ENCODE assay signal across 14 cellular contexts in genomic region chr2:101241158-101241557, GRCh38. TPM values are rescaled to one million over a fixed set of nuclear protein-coding genes. Genes with fewer than 3 reads are reported as not detected.
DNase-seq lines count a peak whose midpoint lies in the region; FAIRE-seq and TF ChIP-seq lines count a peak whose summit lies in the region.
"Had no signal": no experiment of that assay in that cellular context is flagged by ENCODE, and none has a peak within 500 bp of the region (broad histone marks: within the 10 kb centered on the region; RNA-seq: fewer than 3 reads in every experiment).

No MANE protein-coding gene starts in this region.

- H3K4me3 ChIP-seq in ACC112 (ENCODE audit: low read depth, low read length) (no peak overlapping the region), Loucy (ENCODE audit: low read length, poor library complexity, severe bottlenecking) (no peak overlapping the region), endocrine pancreas (ENCODE audit: control insufficient read depth, insufficient read depth, low read length) (peak overlapping the region; percentile 67), prostate gland (no peak overlapping the region)

- H2AFZ ChIP-seq in ACC112 (ENCODE audit: low read length, unreplicated experiment) = peak overlapping the region; percentile 30
- H2AFZ ChIP-seq in Loucy (ENCODE audit: low read length) = peak overlapping the region; percentile 47

- H3K36me3 ChIP-seq in ACC112 (ENCODE audit: insufficient read depth, low read length) = no peaks in the 10 kb centered on the region
- no peaks in the 10 kb centered on the region for H3K36me3 ChIP-seq in Loucy (ENCODE audit: insufficient read depth, low read length)
- H3K36me3 ChIP-seq in endocrine pancreas (ENCODE audit: control insufficient read depth, insufficient read depth, low read length) = no peaks in the 10 kb centered on the region
- H3K36me3 ChIP-seq in prostate gland = no peaks in the 10 kb centered on the region
- H3K36me3 ChIP-seq: BE2C had no signal

- H3K9me3 ChIP-seq in Loucy (ENCODE audit: insufficient read depth, low read depth, low read length) (no peaks in the 10 kb centered on the region), endocrine pancreas (ENCODE audit: control insufficient read depth, low read length) (no peaks in the 10 kb centered on the region), prostate gland (no peaks in the 10 kb centered on the region)
- H3K9me3 ChIP-seq: BE2C had no signal

- H3K27ac ChIP-seq in ACC112 (ENCODE audit: low read depth, low read length) (no peak overlapping the region), prostate gland (peak overlapping the region; percentile 83 to 87)

- TF ChIP-seq CTCF in Loucy (conservative IDR thresholded peaks at IDR 0.05; ENCODE audit: low read length) (no peak), prostate gland (IDR thresholded peaks at IDR 0.05) (no peak)

- no peaks in the 10 kb centered on the region for H3K79me2 ChIP-seq in ACC112 (ENCODE audit: control insufficient read depth, insufficient read depth, low read length, unreplicated experiment)
- no peaks in the 10 kb centered on the region for H3K79me2 ChIP-seq in Loucy (ENCODE audit: insufficient read depth, low read length)

- H3K27me3 ChIP-seq in ACC112 (ENCODE audit: insufficient read depth, low read length) (no peaks in the 10 kb centered on the region), Loucy (ENCODE audit: insufficient read depth, low read length, poor library complexity, severe bottlenecking) (no peaks in the 10 kb centered on the region), endocrine pancreas (ENCODE audit: control insufficient read depth, insufficient read depth, low read length) (no peaks in the 10 kb centered on the region), prostate gland (replicated peaks; ENCODE audit: insufficient read depth) (no peaks in the 10 kb centered on the region)
- H3K27me3 ChIP-seq: BE2C had no signal

- H3K9ac ChIP-seq in Loucy (ENCODE audit: low read depth, low read length, poor library complexity, severe bottlenecking) (no peak overlapping the region), endocrine pancreas (ENCODE audit: control insufficient read depth, insufficient read depth, low read length) (no peak overlapping the region)

- no peaks in the 10 kb centered on the region for H3K9me2 ChIP-seq in Loucy (replicated peaks; ENCODE audit: low read depth, low read length)

- no peaks in the 10 kb centered on the region for H3F3A ChIP-seq in Loucy (ENCODE audit: low read depth)

- intact Hi-C loops in prostate gland (cut with DNase I) = no loop called here

- H3K4me1 ChIP-seq in ACC112 (ENCODE audit: control insufficient read depth, insufficient read depth, low read length, unreplicated experiment) (peaks cover 4% of the 10 kb centered on the region), Loucy (ENCODE audit: insufficient read depth, low read length, poor library complexity, severe bottlenecking) (no peaks in the 10 kb centered on the region), endocrine pancreas (ENCODE audit: control insufficient read depth, insufficient read depth, low read length) (peaks cover 5% of the 10 kb centered on the region), prostate gland (replicated peaks) (peaks cover 19% of the 10 kb centered on the region)
- H3K4me1 ChIP-seq: BE2C had no signal

- TF ChIP-seq POLR2A in prostate gland (IDR thresholded peaks at IDR 0.05) = no peak
- TF ChIP-seq POLR2A in GM12891 (IDR thresholded peaks at IDR 0.05; ENCODE audit: low read depth, low read length) = no peak

- FAIRE-seq in GM12891 (lab: Jason Lieb, UNC) = no peak
- FAIRE-seq: H1, HTR-8/SVneo had no signal

- DNase-seq in prostate gland (ENCODE audit: low spot score) (no peak), NOMO-1 treated with dmso at 0.1 percent for 144 hours (lab: John Stamatoyannopoulos, UW; ENCODE audit: unreplicated experiment) (no peak), GM12891 (ENCODE audit: insufficient read length, low spot score) (no peak)
- no peak for DNase-seq in central memory CD4-positive, alpha-beta T cell
- DNase-seq: BE2C, GF-D8, NCI-H1105, NCI-H1694 treated with DMSO at 0.1 percent for 48 hours, SHP77 had no signal

- no peak overlapping the region for H3K4me2 ChIP-seq in Loucy (ENCODE audit: low read depth, low read length, poor library complexity, severe bottlenecking)

- 57% methylated on average over 5 of the region's 5 CpGs for WGBS in prostate gland

- no peaks in the 10 kb centered on the region for H4K20me1 ChIP-seq in Loucy (ENCODE audit: insufficient read depth, low read length, poor library complexity, severe bottlenecking)

TF ChIP-seq in GM12891, 5 proteins besides CTCF, POLR2A, EP300 and RAD21:
- TF ChIP-seq POU2F2 (IDR thresholded peaks at IDR 0.05; ENCODE audit: low read depth, low read length) = no peak
- TF ChIP-seq POLR2AphosphoS5 (IDR thresholded peaks at IDR 0.05; ENCODE audit: low read depth, low read length) = no peak
- no peak for TF ChIP-seq SPI1 (IDR thresholded peaks at IDR 0.05; ENCODE audit: low read depth, low read length)
- TF ChIP-seq TAF1 (IDR thresholded peaks at IDR 0.05; ENCODE audit: low read depth, low read length) = no peak
- no peak for TF ChIP-seq PAX5 (IDR thresholded peaks at IDR 0.05; ENCODE audit: insufficient read depth, low read length, severe bottlenecking)
TF ChIP-seq in GM12891: peak in this region for 0.

RNA-seq across cellular contexts. Expression of gene CNOT11, which starts 11.5 kb away (rescaled TPM):
- 10 to 100 TPM; 41.0 to 41.4 TPM for total RNA-seq in prostate gland
- polyA plus RNA-seq in GM12891 (2012; ENCODE audit: low read depth, missing spikeins) = 31.4 TPM
